1 cellular context compared by ENCODE assay signal in genomic region chr20:3744806-3745685, GRCh38.
A peak's percentile ranks its signal among the peaks of the same experiment; 100 is the strongest.
TF ChIP-seq lines count a peak whose summit lies in the region.

No MANE protein-coding gene starts in this region.

TF ChIP-seq in HepG2, 621 proteins besides CTCF, POLR2A, EP300 and RAD21 (continued from another document):
- TF ChIP-seq ZNF280D (CRISPR knock-in tag; IDR thresholded peaks at IDR 0.05) (peak; percentile 68; the same call in 1 of the 2 replicates), ZNF329 (CRISPR knock-in tag; IDR thresholded peaks at IDR 0.05; ENCODE audit: low read depth) (no peak), IRF2 (CRISPR knock-in tag; IDR thresholded peaks at IDR 0.05) (no peak), RARA (CRISPR knock-in tag; IDR thresholded peaks at IDR 0.05) (no peak), FOSL2 (CRISPR knock-in tag; IDR thresholded peaks at IDR 0.05) (peak; percentile 82), XRCC5 (optimal IDR thresholded peaks at IDR 0.05; ENCODE audit: low read length) (peak; percentile 33), ZNF841 (CRISPR knock-in tag; IDR thresholded peaks at IDR 0.05; ENCODE audit: borderline replicate concordance) (no peak), ZNF652 (CRISPR knock-in tag; IDR thresholded peaks at IDR 0.05; ENCODE audit: borderline replicate concordance, low read depth) (no peak), ZNF547 (CRISPR knock-in tag; IDR thresholded peaks at IDR 0.05) (peak; percentile 64; the same call in 1 of the 2 replicates), ZBTB46 (CRISPR knock-in tag; IDR thresholded peaks at IDR 0.05; ENCODE audit: borderline replicate concordance) (no peak), ZNF598 (CRISPR knock-in tag; IDR thresholded peaks at IDR 0.05; ENCODE audit: borderline replicate concordance) (0 out of 2 replicates have a peak, but pooled peaks have one; percentile 17), ZNF580 (CRISPR knock-in tag; IDR thresholded peaks at IDR 0.05; ENCODE audit: borderline replicate concordance, low read depth) (no peak), YEATS4 (CRISPR knock-in tag; IDR thresholded peaks at IDR 0.05; ENCODE audit: borderline replicate concordance) (0 out of 2 replicates have a peak, but pooled peaks have one; percentile 15), NBN (conservative IDR thresholded peaks at IDR 0.05) (no peak), PLSCR1 (CRISPR knock-in tag; IDR thresholded peaks at IDR 0.05; ENCODE audit: borderline replicate concordance) (no peak), LCORL (IDR thresholded peaks at IDR 0.05) (no peak), LCORL (CRISPR knock-in tag; IDR thresholded peaks at IDR 0.05) (0 out of 2 replicates have a peak, but pooled peaks have one; percentile 22), ZBTB1 (CRISPR knock-in tag; IDR thresholded peaks at IDR 0.05; ENCODE audit: borderline replicate concordance) (no peak), PLRG1 (conservative IDR thresholded peaks at IDR 0.05) (no peak), GTF3A (CRISPR knock-in tag; conservative IDR thresholded peaks at IDR 0.05) (no peak), ZFP82 (CRISPR knock-in tag; IDR thresholded peaks at IDR 0.05; ENCODE audit: borderline replicate concordance) (no peak), ZNF589 (CRISPR knock-in tag; conservative IDR thresholded peaks at IDR 0.05) (no peak), GATAD2A (CRISPR knock-in tag; IDR thresholded peaks at IDR 0.05) (0 out of 2 replicates have a peak, but pooled peaks have one; percentile 32), ELF4 (CRISPR knock-in tag; IDR thresholded peaks at IDR 0.05; ENCODE audit: borderline replicate concordance) (no peak), ZKSCAN1 (IDR thresholded peaks at IDR 0.05; ENCODE audit: low read length) (no peak), CHD2 (IDR thresholded peaks at IDR 0.05; ENCODE audit: low read depth, low read length) (no peak), MAX (IDR thresholded peaks at IDR 0.05) (peak; percentile 43; the same call in 1 of the 2 replicates), HOXA3 (CRISPR knock-in tag; IDR thresholded peaks at IDR 0.05) (0 out of 2 replicates have a peak, but pooled peaks have one; percentile 17), HIVEP1 (CRISPR knock-in tag; IDR thresholded peaks at IDR 0.05) (no peak), FOXP1 (IDR thresholded peaks at IDR 0.05) (no peak), FOXP1 (CRISPR knock-in tag; IDR thresholded peaks at IDR 0.05) (no peak), ZNF563 (CRISPR knock-in tag; IDR thresholded peaks at IDR 0.05) (peak; percentile 23; the same call in 1 of the 2 replicates), KDM2A (CRISPR knock-in tag; IDR thresholded peaks at IDR 0.05; ENCODE audit: borderline replicate concordance, low read depth) (peak; percentile 13; the same call in 1 of the 2 replicates), ATAD3A (CRISPR knock-in tag; IDR thresholded peaks at IDR 0.05) (no peak), GTF2F1 (IDR thresholded peaks at IDR 0.05; ENCODE audit: low read length) (no peak), SP5 (CRISPR knock-in tag; IDR thresholded peaks at IDR 0.05; ENCODE audit: borderline replicate concordance, low read depth) (peak; percentile 20; the same call in 1 of the 2 replicates)
- TF ChIP-seq, protein P1, sequence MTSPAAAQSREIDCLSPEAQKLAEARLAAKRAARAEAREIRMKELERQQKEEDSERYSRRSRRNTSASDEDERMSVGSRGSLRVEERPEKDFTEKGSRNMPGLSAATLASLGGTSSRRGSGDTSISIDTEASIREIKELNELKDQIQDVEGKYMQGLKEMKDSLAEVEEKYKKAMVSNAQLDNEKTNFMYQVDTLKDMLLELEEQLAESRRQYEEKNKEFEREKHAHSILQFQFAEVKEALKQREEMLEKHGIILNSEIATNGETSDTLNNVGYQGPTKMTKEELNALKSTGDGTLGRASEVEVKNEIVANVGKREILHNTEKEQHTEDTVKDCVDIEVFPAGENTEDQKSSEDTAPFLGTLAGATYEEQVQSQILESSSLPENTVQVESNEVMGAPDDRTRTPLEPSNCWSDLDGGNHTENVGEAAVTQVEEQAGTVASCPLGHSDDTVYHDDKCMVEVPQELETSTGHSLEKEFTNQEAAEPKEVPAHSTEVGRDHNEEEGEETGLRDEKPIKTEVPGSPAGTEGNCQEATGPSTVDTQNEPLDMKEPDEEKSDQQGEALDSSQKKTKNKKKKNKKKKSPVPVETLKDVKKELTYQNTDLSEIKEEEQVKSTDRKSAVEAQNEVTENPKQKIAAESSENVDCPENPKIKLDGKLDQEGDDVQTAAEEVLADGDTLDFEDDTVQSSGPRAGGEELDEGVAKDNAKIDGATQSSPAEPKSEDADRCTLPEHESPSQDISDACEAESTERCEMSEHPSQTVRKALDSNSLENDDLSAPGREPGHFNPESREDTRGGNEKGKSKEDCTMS (CRISPR knock-in tag; conservative IDR thresholded peaks at IDR 0.05): no peak
- TF ChIP-seq, protein P2, sequence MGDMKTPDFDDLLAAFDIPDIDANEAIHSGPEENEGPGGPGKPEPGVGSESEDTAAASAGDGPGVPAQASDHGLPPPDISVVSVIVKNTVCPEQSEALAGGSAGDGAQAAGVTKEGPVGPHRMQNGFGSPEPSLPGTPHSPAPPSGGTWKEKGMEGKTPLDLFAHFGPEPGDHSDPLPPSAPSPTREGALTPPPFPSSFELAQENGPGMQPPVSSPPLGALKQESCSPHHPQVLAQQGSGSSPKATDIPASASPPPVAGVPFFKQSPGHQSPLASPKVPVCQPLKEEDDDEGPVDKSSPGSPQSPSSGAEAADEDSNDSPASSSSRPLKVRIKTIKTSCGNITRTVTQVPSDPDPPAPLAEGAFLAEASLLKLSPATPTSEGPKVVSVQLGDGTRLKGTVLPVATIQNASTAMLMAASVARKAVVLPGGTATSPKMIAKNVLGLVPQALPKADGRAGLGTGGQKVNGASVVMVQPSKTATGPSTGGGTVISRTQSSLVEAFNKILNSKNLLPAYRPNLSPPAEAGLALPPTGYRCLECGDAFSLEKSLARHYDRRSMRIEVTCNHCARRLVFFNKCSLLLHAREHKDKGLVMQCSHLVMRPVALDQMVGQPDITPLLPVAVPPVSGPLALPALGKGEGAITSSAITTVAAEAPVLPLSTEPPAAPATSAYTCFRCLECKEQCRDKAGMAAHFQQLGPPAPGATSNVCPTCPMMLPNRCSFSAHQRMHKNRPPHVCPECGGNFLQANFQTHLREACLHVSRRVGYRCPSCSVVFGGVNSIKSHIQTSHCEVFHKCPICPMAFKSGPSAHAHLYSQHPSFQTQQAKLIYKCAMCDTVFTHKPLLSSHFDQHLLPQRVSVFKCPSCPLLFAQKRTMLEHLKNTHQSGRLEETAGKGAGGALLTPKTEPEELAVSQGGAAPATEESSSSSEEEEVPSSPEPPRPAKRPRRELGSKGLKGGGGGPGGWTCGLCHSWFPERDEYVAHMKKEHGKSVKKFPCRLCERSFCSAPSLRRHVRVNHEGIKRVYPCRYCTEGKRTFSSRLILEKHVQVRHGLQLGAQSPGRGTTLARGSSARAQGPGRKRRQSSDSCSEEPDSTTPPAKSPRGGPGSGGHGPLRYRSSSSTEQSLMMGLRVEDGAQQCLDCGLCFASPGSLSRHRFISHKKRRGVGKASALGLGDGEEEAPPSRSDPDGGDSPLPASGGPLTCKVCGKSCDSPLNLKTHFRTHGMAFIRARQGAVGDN (CRISPR knock-in tag; IDR thresholded peaks at IDR 0.05): peak; percentile 55
